ENCODE assay signal across 8 cellular contexts in the genomic region with DNA sequence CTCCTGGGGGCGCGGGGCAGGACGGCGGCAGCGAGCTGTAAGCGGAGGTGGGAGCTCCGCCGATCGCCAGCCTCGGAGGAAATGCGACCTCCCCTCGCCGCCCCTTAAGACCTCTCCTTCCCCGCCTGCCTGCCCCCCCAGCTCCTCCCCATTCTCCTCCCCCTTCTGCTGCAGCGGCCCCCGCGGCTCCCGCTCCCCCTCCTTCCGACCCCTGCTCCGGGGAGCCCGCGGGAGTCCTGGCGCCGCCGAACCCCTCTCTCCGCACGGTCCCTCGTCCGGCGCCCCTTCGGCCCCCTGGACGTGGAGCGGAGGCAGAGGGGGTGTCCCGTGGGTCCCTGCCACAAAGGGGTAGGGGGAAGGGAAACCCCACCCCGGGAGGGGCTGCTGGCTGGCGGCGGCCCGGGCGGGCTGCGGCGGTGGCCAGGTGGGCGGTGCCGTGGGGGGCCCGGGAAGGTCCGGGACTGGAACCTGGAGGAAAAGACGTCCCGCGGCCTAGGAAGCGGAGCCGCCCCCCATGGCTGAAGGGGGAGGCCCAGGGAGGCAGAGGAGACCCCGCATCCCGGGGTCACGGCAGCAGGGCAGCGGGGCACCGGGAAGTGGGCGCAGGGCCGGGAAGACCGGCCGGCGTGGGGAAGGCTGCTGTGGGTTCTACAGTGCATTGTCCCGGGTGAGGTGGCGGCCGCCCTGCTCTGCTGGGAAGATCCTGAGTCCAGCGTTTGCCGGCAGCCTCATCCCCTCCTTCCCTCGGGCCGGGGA. TPM values are rescaled to one million over a fixed set of nuclear protein-coding genes. Genes with fewer than 3 reads are reported as not detected.
DNase-seq lines count a peak whose midpoint lies in the region; ATAC-seq, FAIRE-seq and TF ChIP-seq lines count a peak whose summit lies in the region.

Gene FSTL1 (minus strand): TSS at position 79 of the 756 bp plus-strand sequence. CDS start 246 bp downstream, outside the sequence.

- FAIRE-seq in pancreas (lab: Jason Lieb, UNC): no peak

- peak in 1 of 2 donors; percentile 83 for TF ChIP-seq POLR2A in heart left ventricle (IDR thresholded peaks at IDR 0.05)
- no peak for TF ChIP-seq POLR2A in GM18505 (IDR thresholded peaks at IDR 0.05; ENCODE audit: borderline replicate concordance, extremely low read depth, insufficient read depth, insufficient read length)

- H3K27ac ChIP-seq in heart left ventricle (peak within 1 kb of the TSS; percentile 91 to 98 (median 94)), pancreas (peak within 1 kb of the TSS in 3 of 4 donors; percentile 67 to 81 (median 73))

- ATAC-seq in activated naive CD8-positive, alpha-beta T cell treated with anti-CD3 and anti-CD28 coated beads, Interleukin-2, amount 50 U/mL, for 24 hours: no peak
- peak; percentile 66 to 83 (median 78) for ATAC-seq in heart left ventricle
- ATAC-seq in pancreas: peak; percentile 18 to 71 (median 66)
- no peak for ATAC-seq in HG03565 (IDR thresholded peaks at IDR 0.05; ENCODE audit: unreplicated experiment)
- no peak for ATAC-seq in GM18505 (IDR thresholded peaks at IDR 0.05; ENCODE audit: unreplicated experiment)
- no peak for ATAC-seq in HG03025 (IDR thresholded peaks at IDR 0.05; ENCODE audit: low FRiP score, unreplicated experiment)

- H3K4me3 Mint-ChIP-seq in activated naive CD8-positive, alpha-beta T cell treated with anti-CD3 and anti-CD28 coated beads, Interleukin-2, amount 50 U/mL, for 24 hours: peak within 1 kb of the TSS; percentile 72

- 4 to 8% (median 5%) methylated on average over 36 to 67 of the region's 67 CpGs for WGBS in heart left ventricle, 4 donors
- 24 to 28% methylated on average over 46 to 67 of the region's 67 CpGs for WGBS in pancreas, 2 donors

- H3K9me3 ChIP-seq in heart left ventricle: no peaks in the 10 kb centered on the region
- H3K9me3 ChIP-seq in pancreas: no peaks in the 10 kb centered on the region

- intact Hi-C loops in heart left ventricle (cut with DNase I): loop anchor here in 6 of 10 donors (2.0 to 10.0 kb wide), 7 partner anchors 32 to 106 kb away; no protein-coding TSS in a partner anchor
- intact Hi-C loops in pancreas (cut with DNase I): no loop called here

- H3K4me3 ChIP-seq in heart left ventricle (peak within 1 kb of the TSS; percentile 68 to 99 (median 90)), pancreas (peak within 1 kb of the TSS; percentile 60 to 67 (median 63))

- peaks cover 37% of the 10 kb centered on the region for H3K27me3 Mint-ChIP-seq in activated naive CD8-positive, alpha-beta T cell treated with anti-CD3 and anti-CD28 coated beads, Interleukin-2, amount 50 U/mL, for 24 hours

- peaks cover 5% of the 10 kb centered on the region for H3K4me1 Mint-ChIP-seq in activated naive CD8-positive, alpha-beta T cell treated with anti-CD3 and anti-CD28 coated beads, Interleukin-2, amount 50 U/mL, for 24 hours

- H3K36me3 Mint-ChIP-seq in activated naive CD8-positive, alpha-beta T cell treated with anti-CD3 and anti-CD28 coated beads, Interleukin-2, amount 50 U/mL, for 24 hours (ENCODE audit: low read depth): no peaks in the 10 kb centered on the region

- H3K27me3 ChIP-seq in heart left ventricle: peaks cover 0 to 27% (median 0%) of the 10 kb centered on the region in 9 donors
- H3K27me3 ChIP-seq in pancreas: peaks cover 0 to 5% (median 0%) of the 10 kb centered on the region in 4 donors

- TF ChIP-seq CTCF in heart left ventricle (IDR thresholded peaks at IDR 0.05) (no peak), pancreas (IDR thresholded peaks at IDR 0.05) (no peak)

- H3K9me3 Mint-ChIP-seq in activated naive CD8-positive, alpha-beta T cell treated with anti-CD3 and anti-CD28 coated beads, Interleukin-2, amount 50 U/mL, for 24 hours: no peaks in the 10 kb centered on the region

- H3K27ac Mint-ChIP-seq in activated naive CD8-positive, alpha-beta T cell treated with anti-CD3 and anti-CD28 coated beads, Interleukin-2, amount 50 U/mL, for 24 hours: no peak within 1 kb of the TSS

- H3K4me1 ChIP-seq in heart left ventricle (peaks cover 0 to 41% (median 32%) of the 10 kb centered on the region in 12 donors), pancreas (peaks cover 0 to 16% (median 5%) of the 10 kb centered on the region in 3 donors)

- H3K36me3 ChIP-seq in heart left ventricle (peaks cover 0 to 12% (median 4%) of the 10 kb centered on the region in 9 donors), pancreas (no peaks in the 10 kb centered on the region)

- peak; percentile 2 for DNase-seq in stimulated activated CD4-positive, alpha-beta T cell treated with anti-CD3 and anti-CD28 coated beads, Interleukin-4, amount 100 ng/mL, for 1 hour
- no peak for DNase-seq in stimulated activated CD4-positive, alpha-beta T cell treated with anti-CD3 and anti-CD28 coated beads, Interleukin-4, amount 100 ng/mL, for 24 hours
- DNase-seq in activated naive CD8-positive, alpha-beta T cell treated with anti-CD3 and anti-CD28 coated beads, Interleukin-2, amount 50 U/mL, for 24 hours: no peak
- DNase-seq in heart left ventricle: peak; percentile 77 to 84 (median 82)
- peak in 4 of 6 donors; percentile 13 to 77 (median 40) for DNase-seq in pancreas

RNA-seq across cellular contexts. Expression of gene FSTL1, which starts in this region (rescaled TPM):
- total RNA-seq in heart left ventricle (100 to 1,000 TPM; 138 to 667 (median 220) TPM), pancreas (100 to 1,000 TPM in 1 of 6 donors, 10 to 100 TPM in 5; 11.1 to 131 (median 44.3) TPM)
- polyA plus RNA-seq in heart left ventricle (100 to 1,000 TPM in 1 of 2 donors, 10 to 100 TPM in 1; 43.8 to 146 TPM), pancreas (1 to 10 TPM; 7.3 to 7.9 TPM)

Comparison
In these comparisons a context has a peak if more than half of its experiments do, and no peak if none do; other contexts are left out.
1. RNA of gene FSTL1 (polyA plus RNA-seq): 43.8 to 146 TPM in heart left ventricle; 7.3 to 7.9 TPM in pancreas; every median in the first group is over 4 times any median in the second.
2. DNase-seq: peak in stimulated activated CD4-positive, alpha-beta T cell treated with anti-CD3 and anti-CD28 coated beads, Interleukin-4, amount 100 ng/mL, for 1 hour (single experiment), heart left ventricle (5 of 5) and pancreas (4 of 6); none in stimulated activated CD4-positive, alpha-beta T cell treated with anti-CD3 and anti-CD28 coated beads, Interleukin-4, amount 100 ng/mL, for 24 hours (single experiment) and activated naive CD8-positive, alpha-beta T cell treated with anti-CD3 and anti-CD28 coated beads, Interleukin-2, amount 50 U/mL, for 24 hours (single experiment).
3. ATAC-seq: peak in heart left ventricle (4 of 4) and pancreas (4 of 4); none in activated naive CD8-positive, alpha-beta T cell treated with anti-CD3 and anti-CD28 coated beads, Interleukin-2, amount 50 U/mL, for 24 hours (single experiment), HG03565 (single experiment), GM18505 (single experiment) and HG03025 (single experiment).
4. intact Hi-C loops: an anchor here in heart left ventricle (2.0 to 10.0 kb wide); none called in pancreas.